ENCODE assay signal across 19 cellular contexts in genomic region chr19:24099829-24100228, GRCh38. TPM values are rescaled to one million over a fixed set of nuclear protein-coding genes. Genes with fewer than 3 reads are reported as not detected.
DNase-seq lines count a peak whose midpoint lies in the region; ATAC-seq and TF ChIP-seq lines count a peak whose summit lies in the region.
"Had no signal": no experiment of that assay in that cellular context is flagged by ENCODE, and none has a peak within 500 bp of the region (broad histone marks: within the 10 kb centered on the region; RNA-seq: fewer than 3 reads in every experiment).

No MANE protein-coding gene starts in this region.

- TF ChIP-seq POLR2A in thyroid gland (IDR thresholded peaks at IDR 0.05), result no peak

- intact Hi-C loops in thyroid gland (cut with DNase I), result no loop called here

- H3K9me3 Mint-ChIP-seq in activated naive CD8-positive, alpha-beta T cell treated with anti-CD3 and anti-CD28 coated beads, Interleukin-2, amount 50 U/mL, for 24 hours, result peaks cover 31% of the 10 kb centered on the region
- peaks cover 39% of the 10 kb centered on the region for H3K9me3 Mint-ChIP-seq in activated naive CD8-positive, alpha-beta T cell treated with anti-CD3 and anti-CD28 coated beads for 36 hours
- peaks cover 14% of the 10 kb centered on the region for H3K9me3 Mint-ChIP-seq in osteocyte (ENCODE audit: unreplicated experiment)

- DNase-seq in activated naive CD8-positive, alpha-beta T cell treated with anti-CD3 and anti-CD28 coated beads, Interleukin-2, amount 50 U/mL, for 24 hours, result no peak
- DNase-seq in activated naive CD8-positive, alpha-beta T cell treated with anti-CD3 and anti-CD28 coated beads for 36 hours, result no peak
- DNase-seq in astrocyte of the hippocampus (ENCODE audit: low read depth, low spot score), result peak; percentile 13
- peak; percentile 69 for DNase-seq in iris pigment epithelial cell (ENCODE audit: low read depth)
- DNase-seq in thyroid gland, result no peak
- DNase-seq in inferior parietal cortex (ENCODE audit: extremely low spot score), result no peak
- DNase-seq in osteocyte (ENCODE audit: extremely low spot score, unreplicated experiment), result no peak
- DNase-seq: C1 segment of cervical spinal cord; CD8-positive, alpha-beta memory T cell; DMS53; EL; HCEC 1CT; NCI-H1417 treated with DMSO at 0.1 percent for 48 hours; NCI-H187 treated with DMSO at 0.1 percent for 48 hours; NCI-H2227 treated with DMSO at 0.1 percent for 48 hours; NCI-H510A treated with DMSO at 0.1 percent for 48 hours; NCI-H82; OCI-M1 had no signal

- no peak overlapping the region for H3K4me3 Mint-ChIP-seq in activated naive CD8-positive, alpha-beta T cell treated with anti-CD3 and anti-CD28 coated beads, Interleukin-2, amount 50 U/mL, for 24 hours
- H3K4me3 Mint-ChIP-seq in activated naive CD8-positive, alpha-beta T cell treated with anti-CD3 and anti-CD28 coated beads for 36 hours, result no peak overlapping the region
- H3K4me3 Mint-ChIP-seq in osteocyte (ENCODE audit: unreplicated experiment), result no peak overlapping the region
- H3K4me3 Mint-ChIP-seq: CD8-positive, alpha-beta memory T cell had no signal

- TF ChIP-seq CTCF in thyroid gland (IDR thresholded peaks at IDR 0.05), result no peak
- no peak for TF ChIP-seq CTCF in osteocyte (IDR thresholded peaks at IDR 0.05)

- no peaks in the 10 kb centered on the region for H3K9me3 ChIP-seq in thyroid gland

- peak overlapping the region; percentile 52 to 78 (median 64) for H3K27ac ChIP-seq in thyroid gland

- H3K4me1 Mint-ChIP-seq in activated naive CD8-positive, alpha-beta T cell treated with anti-CD3 and anti-CD28 coated beads, Interleukin-2, amount 50 U/mL, for 24 hours, result peaks cover 25% of the 10 kb centered on the region
- peaks cover 3% of the 10 kb centered on the region for H3K4me1 Mint-ChIP-seq in activated naive CD8-positive, alpha-beta T cell treated with anti-CD3 and anti-CD28 coated beads for 36 hours
- peaks cover 29% of the 10 kb centered on the region for H3K4me1 Mint-ChIP-seq in osteocyte (ENCODE audit: unreplicated experiment)

- peaks cover 84% of the 10 kb centered on the region for H3K36me3 Mint-ChIP-seq in activated naive CD8-positive, alpha-beta T cell treated with anti-CD3 and anti-CD28 coated beads, Interleukin-2, amount 50 U/mL, for 24 hours (ENCODE audit: low read depth)
- H3K36me3 Mint-ChIP-seq in activated naive CD8-positive, alpha-beta T cell treated with anti-CD3 and anti-CD28 coated beads for 36 hours, result peaks cover 85% of the 10 kb centered on the region
- H3K36me3 Mint-ChIP-seq in osteocyte (ENCODE audit: unreplicated experiment), result peaks cover 46% of the 10 kb centered on the region

- no peaks in the 10 kb centered on the region for H3K27me3 Mint-ChIP-seq in activated naive CD8-positive, alpha-beta T cell treated with anti-CD3 and anti-CD28 coated beads, Interleukin-2, amount 50 U/mL, for 24 hours
- no peaks in the 10 kb centered on the region for H3K27me3 Mint-ChIP-seq in activated naive CD8-positive, alpha-beta T cell treated with anti-CD3 and anti-CD28 coated beads for 36 hours
- no peaks in the 10 kb centered on the region for H3K27me3 Mint-ChIP-seq in osteocyte (ENCODE audit: unreplicated experiment)
- H3K27me3 Mint-ChIP-seq: CD8-positive, alpha-beta memory T cell had no signal

- H3K4me3 ChIP-seq in thyroid gland (replicated peaks in 1 of 3), result no peak overlapping the region
- H3K4me3 ChIP-seq: GM12878 had no signal

- H3K27me3 ChIP-seq in thyroid gland, result no peaks in the 10 kb centered on the region

- H3K4me1 ChIP-seq in thyroid gland, result peaks cover 29 to 32% of the 10 kb centered on the region in 2 donors

- no peaks in the 10 kb centered on the region for H3K36me3 ChIP-seq in thyroid gland

- no peak overlapping the region for H3K27ac Mint-ChIP-seq in activated naive CD8-positive, alpha-beta T cell treated with anti-CD3 and anti-CD28 coated beads, Interleukin-2, amount 50 U/mL, for 24 hours
- no peak overlapping the region for H3K27ac Mint-ChIP-seq in activated naive CD8-positive, alpha-beta T cell treated with anti-CD3 and anti-CD28 coated beads for 36 hours
- no peak overlapping the region for H3K27ac Mint-ChIP-seq in osteocyte (ENCODE audit: unreplicated experiment)

- peak; percentile 40 for ATAC-seq in activated naive CD8-positive, alpha-beta T cell treated with anti-CD3 and anti-CD28 coated beads, Interleukin-2, amount 50 U/mL, for 24 hours
- ATAC-seq: GM12878 had no signal

RNA-seq across cellular contexts. Expression of gene ZNF254, which starts 12.8 kb away (rescaled TPM):
- 1 to 10 TPM; 9.7 to 9.9 TPM for total RNA-seq in activated naive CD8-positive, alpha-beta T cell treated with anti-CD3 and anti-CD28 coated beads for 36 hours
- total RNA-seq in thyroid gland (10 to 100 TPM; 61.1 to 85.4 (median 64.9) TPM), osteocyte (18.7 and 19.2 TPM in 2 replicates)

Comparison
In these comparisons a context has a peak if more than half of its experiments do, and no peak if none do; other contexts are left out.
1. DNase-seq: peak in astrocyte of the hippocampus (single experiment) and iris pigment epithelial cell (single experiment); none in activated naive CD8-positive, alpha-beta T cell treated with anti-CD3 and anti-CD28 coated beads, Interleukin-2, amount 50 U/mL, for 24 hours (single experiment), activated naive CD8-positive, alpha-beta T cell treated with anti-CD3 and anti-CD28 coated beads for 36 hours (single experiment), thyroid gland (0 of 2), inferior parietal cortex (single experiment) and osteocyte (single experiment).